In genomic region chr9:127611796-127612790, GRCh38 we compare ENCODE assay signal across 1 cellular context.
TF ChIP-seq lines count a peak whose summit lies in the region.

Gene STXBP1 (plus strand): TSS chr9:127612277. CDS start chr9:127612404, 127 bp downstream.

TF ChIP-seq in HepG2, 621 proteins besides CTCF, POLR2A, EP300 and RAD21 (continued from another document and continues in another):
- no peak for TF ChIP-seq NFAT5 (CRISPR knock-in tag; IDR thresholded peaks at IDR 0.05)
- TF ChIP-seq NFYC (CRISPR knock-in tag; IDR thresholded peaks at IDR 0.05) = 0 out of 2 replicates have a peak, but pooled peaks have one; percentile 31
- TF ChIP-seq ASH2L (IDR thresholded peaks at IDR 0.05; ENCODE audit: insufficient read length, low read depth, low read length) = peak; percentile 22
- peak; percentile 51; the same call in 1 of the 2 replicates for TF ChIP-seq YEATS4 (CRISPR knock-in tag; IDR thresholded peaks at IDR 0.05; ENCODE audit: borderline replicate concordance)
- peak; percentile 73 for TF ChIP-seq PHF8 (CRISPR knock-in tag; IDR thresholded peaks at IDR 0.05)
- TF ChIP-seq POLR2G (IDR thresholded peaks at IDR 0.05; ENCODE audit: low read depth, low read length) = peak; percentile 64
- TF ChIP-seq MTA1 (CRISPR knock-in tag; IDR thresholded peaks at IDR 0.05; ENCODE audit: borderline replicate concordance) = no peak
- 0 out of 2 replicates have a peak, but pooled peaks have one; percentile 1 for TF ChIP-seq MED1 (CRISPR knock-in tag; IDR thresholded peaks at IDR 0.05)
- TF ChIP-seq, protein P1, sequence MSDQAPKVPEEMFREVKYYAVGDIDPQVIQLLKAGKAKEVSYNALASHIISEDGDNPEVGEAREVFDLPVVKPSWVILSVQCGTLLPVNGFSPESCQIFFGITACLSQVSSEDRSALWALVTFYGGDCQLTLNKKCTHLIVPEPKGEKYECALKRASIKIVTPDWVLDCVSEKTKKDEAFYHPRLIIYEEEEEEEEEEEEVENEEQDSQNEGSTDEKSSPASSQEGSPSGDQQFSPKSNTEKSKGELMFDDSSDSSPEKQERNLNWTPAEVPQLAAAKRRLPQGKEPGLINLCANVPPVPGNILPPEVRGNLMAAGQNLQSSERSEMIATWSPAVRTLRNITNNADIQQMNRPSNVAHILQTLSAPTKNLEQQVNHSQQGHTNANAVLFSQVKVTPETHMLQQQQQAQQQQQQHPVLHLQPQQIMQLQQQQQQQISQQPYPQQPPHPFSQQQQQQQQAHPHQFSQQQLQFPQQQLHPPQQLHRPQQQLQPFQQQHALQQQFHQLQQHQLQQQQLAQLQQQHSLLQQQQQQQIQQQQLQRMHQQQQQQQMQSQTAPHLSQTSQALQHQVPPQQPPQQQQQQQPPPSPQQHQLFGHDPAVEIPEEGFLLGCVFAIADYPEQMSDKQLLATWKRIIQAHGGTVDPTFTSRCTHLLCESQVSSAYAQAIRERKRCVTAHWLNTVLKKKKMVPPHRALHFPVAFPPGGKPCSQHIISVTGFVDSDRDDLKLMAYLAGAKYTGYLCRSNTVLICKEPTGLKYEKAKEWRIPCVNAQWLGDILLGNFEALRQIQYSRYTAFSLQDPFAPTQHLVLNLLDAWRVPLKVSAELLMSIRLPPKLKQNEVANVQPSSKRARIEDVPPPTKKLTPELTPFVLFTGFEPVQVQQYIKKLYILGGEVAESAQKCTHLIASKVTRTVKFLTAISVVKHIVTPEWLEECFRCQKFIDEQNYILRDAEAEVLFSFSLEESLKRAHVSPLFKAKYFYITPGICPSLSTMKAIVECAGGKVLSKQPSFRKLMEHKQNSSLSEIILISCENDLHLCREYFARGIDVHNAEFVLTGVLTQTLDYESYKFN (CRISPR knock-in tag; conservative IDR thresholded peaks at IDR 0.05) = 0 out of 2 replicates have a peak, but pooled peaks have one; percentile 10
- TF ChIP-seq, protein P2, sequence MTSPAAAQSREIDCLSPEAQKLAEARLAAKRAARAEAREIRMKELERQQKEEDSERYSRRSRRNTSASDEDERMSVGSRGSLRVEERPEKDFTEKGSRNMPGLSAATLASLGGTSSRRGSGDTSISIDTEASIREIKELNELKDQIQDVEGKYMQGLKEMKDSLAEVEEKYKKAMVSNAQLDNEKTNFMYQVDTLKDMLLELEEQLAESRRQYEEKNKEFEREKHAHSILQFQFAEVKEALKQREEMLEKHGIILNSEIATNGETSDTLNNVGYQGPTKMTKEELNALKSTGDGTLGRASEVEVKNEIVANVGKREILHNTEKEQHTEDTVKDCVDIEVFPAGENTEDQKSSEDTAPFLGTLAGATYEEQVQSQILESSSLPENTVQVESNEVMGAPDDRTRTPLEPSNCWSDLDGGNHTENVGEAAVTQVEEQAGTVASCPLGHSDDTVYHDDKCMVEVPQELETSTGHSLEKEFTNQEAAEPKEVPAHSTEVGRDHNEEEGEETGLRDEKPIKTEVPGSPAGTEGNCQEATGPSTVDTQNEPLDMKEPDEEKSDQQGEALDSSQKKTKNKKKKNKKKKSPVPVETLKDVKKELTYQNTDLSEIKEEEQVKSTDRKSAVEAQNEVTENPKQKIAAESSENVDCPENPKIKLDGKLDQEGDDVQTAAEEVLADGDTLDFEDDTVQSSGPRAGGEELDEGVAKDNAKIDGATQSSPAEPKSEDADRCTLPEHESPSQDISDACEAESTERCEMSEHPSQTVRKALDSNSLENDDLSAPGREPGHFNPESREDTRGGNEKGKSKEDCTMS (CRISPR knock-in tag; conservative IDR thresholded peaks at IDR 0.05) = no peak
- peak; percentile 51 for TF ChIP-seq SAP130 (CRISPR knock-in tag; IDR thresholded peaks at IDR 0.05; ENCODE audit: low read depth)
- TF ChIP-seq FOSL1 (CRISPR knock-in tag; IDR thresholded peaks at IDR 0.05; ENCODE audit: borderline replicate concordance) = no peak
- no peak for TF ChIP-seq RARG (CRISPR knock-in tag; IDR thresholded peaks at IDR 0.05; ENCODE audit: low read depth)
- 0 out of 2 replicates have a peak, but pooled peaks have one; percentile 20 for TF ChIP-seq HDAC1 (CRISPR knock-in tag; IDR thresholded peaks at IDR 0.05)
- peak; percentile 37; the same call in 1 of the 2 replicates for TF ChIP-seq THAP11 (CRISPR knock-in tag; IDR thresholded peaks at IDR 0.05)
- TF ChIP-seq MIER2 (CRISPR knock-in tag; IDR thresholded peaks at IDR 0.05) = no peak
- no peak for TF ChIP-seq GATAD1 (CRISPR knock-in tag; IDR thresholded peaks at IDR 0.05)
- TF ChIP-seq, protein P3, sequence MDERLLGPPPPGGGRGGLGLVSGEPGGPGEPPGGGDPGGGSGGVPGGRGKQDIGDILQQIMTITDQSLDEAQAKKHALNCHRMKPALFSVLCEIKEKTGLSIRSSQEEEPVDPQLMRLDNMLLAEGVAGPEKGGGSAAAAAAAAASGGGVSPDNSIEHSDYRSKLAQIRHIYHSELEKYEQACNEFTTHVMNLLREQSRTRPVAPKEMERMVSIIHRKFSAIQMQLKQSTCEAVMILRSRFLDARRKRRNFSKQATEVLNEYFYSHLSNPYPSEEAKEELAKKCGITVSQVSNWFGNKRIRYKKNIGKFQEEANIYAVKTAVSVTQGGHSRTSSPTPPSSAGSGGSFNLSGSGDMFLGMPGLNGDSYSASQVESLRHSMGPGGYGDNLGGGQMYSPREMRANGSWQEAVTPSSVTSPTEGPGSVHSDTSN (CRISPR knock-in tag; IDR thresholded peaks at IDR 0.05) = no peak
- TF ChIP-seq ZNF121 (CRISPR knock-in tag; IDR thresholded peaks at IDR 0.05) = peak; percentile 24; the same call in 1 of the 2 replicates
- TF ChIP-seq HHEX (CRISPR knock-in tag; IDR thresholded peaks at IDR 0.05) = no peak
- no peak for TF ChIP-seq ZNF329 (CRISPR knock-in tag; IDR thresholded peaks at IDR 0.05; ENCODE audit: low read depth)
- TF ChIP-seq CBX1 (IDR thresholded peaks at IDR 0.05; ENCODE audit: low read depth) = no peak
- TF ChIP-seq, protein P4, sequence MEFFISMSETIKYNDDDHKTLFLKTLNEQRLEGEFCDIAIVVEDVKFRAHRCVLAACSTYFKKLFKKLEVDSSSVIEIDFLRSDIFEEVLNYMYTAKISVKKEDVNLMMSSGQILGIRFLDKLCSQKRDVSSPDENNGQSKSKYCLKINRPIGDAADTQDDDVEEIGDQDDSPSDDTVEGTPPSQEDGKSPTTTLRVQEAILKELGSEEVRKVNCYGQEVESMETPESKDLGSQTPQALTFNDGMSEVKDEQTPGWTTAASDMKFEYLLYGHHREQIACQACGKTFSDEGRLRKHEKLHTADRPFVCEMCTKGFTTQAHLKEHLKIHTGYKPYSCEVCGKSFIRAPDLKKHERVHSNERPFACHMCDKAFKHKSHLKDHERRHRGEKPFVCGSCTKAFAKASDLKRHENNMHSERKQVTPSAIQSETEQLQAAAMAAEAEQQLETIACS (CRISPR knock-in tag; IDR thresholded peaks at IDR 0.05) = peak; percentile 91
- TF ChIP-seq KDM5B (CRISPR knock-in tag; IDR thresholded peaks at IDR 0.05; ENCODE audit: borderline replicate concordance) = peak; percentile 70; the same call in 1 of the 2 replicates
- no peak for TF ChIP-seq ZUFSP (CRISPR knock-in tag; IDR thresholded peaks at IDR 0.05; ENCODE audit: borderline replicate concordance)
- TF ChIP-seq ZNF253 (CRISPR knock-in tag; IDR thresholded peaks at IDR 0.05; ENCODE audit: borderline replicate concordance) = peak; percentile 62; the same call in 1 of the 2 replicates
- TF ChIP-seq ZNF747 (CRISPR knock-in tag; IDR thresholded peaks at IDR 0.05; ENCODE audit: borderline replicate concordance) = no peak
- TF ChIP-seq, protein P5, sequence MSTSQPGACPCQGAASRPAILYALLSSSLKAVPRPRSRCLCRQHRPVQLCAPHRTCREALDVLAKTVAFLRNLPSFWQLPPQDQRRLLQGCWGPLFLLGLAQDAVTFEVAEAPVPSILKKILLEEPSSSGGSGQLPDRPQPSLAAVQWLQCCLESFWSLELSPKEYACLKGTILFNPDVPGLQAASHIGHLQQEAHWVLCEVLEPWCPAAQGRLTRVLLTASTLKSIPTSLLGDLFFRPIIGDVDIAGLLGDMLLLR (CRISPR knock-in tag; IDR thresholded peaks at IDR 0.05) = 0 out of 2 replicates have a peak, but pooled peaks have one; percentile 39
- TF ChIP-seq, protein P6, sequence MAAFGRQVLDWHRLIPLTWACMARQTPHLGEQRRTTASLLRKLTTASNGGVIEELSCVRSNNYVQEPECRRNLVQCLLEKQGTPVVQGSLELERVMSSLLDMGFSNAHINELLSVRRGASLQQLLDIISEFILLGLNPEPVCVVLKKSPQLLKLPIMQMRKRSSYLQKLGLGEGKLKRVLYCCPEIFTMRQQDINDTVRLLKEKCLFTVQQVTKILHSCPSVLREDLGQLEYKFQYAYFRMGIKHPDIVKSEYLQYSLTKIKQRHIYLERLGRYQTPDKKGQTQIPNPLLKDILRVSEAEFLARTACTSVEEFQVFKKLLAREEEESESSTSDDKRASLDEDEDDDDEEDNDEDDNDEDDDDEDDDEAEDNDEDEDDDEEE (CRISPR knock-in tag; IDR thresholded peaks at IDR 0.05) = no peak
- TF ChIP-seq YY1 (IDR thresholded peaks at IDR 0.05; ENCODE audit: insufficient read depth, insufficient replicate concordance, low read depth, low read length) = peak; percentile 29
- no peak for TF ChIP-seq MIER3 (CRISPR knock-in tag; IDR thresholded peaks at IDR 0.05; ENCODE audit: borderline replicate concordance)
- TF ChIP-seq BORCS8-MEF2B (CRISPR knock-in tag; IDR thresholded peaks at IDR 0.05) = no peak
- TF ChIP-seq, protein P7, sequence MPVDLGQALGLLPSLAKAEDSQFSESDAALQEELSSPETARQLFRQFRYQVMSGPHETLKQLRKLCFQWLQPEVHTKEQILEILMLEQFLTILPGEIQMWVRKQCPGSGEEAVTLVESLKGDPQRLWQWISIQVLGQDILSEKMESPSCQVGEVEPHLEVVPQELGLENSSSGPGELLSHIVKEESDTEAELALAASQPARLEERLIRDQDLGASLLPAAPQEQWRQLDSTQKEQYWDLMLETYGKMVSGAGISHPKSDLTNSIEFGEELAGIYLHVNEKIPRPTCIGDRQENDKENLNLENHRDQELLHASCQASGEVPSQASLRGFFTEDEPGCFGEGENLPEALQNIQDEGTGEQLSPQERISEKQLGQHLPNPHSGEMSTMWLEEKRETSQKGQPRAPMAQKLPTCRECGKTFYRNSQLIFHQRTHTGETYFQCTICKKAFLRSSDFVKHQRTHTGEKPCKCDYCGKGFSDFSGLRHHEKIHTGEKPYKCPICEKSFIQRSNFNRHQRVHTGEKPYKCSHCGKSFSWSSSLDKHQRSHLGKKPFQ (CRISPR knock-in tag; IDR thresholded peaks at IDR 0.05; ENCODE audit: insufficient replicate concordance) = no peak
- 0 out of 2 replicates have a peak, but pooled peaks have one; percentile 1 for TF ChIP-seq ZSCAN21 (CRISPR knock-in tag; IDR thresholded peaks at IDR 0.05; ENCODE audit: borderline replicate concordance)
- 0 out of 2 replicates have a peak, but pooled peaks have one; percentile 70 for TF ChIP-seq ZNF724P (CRISPR knock-in tag; IDR thresholded peaks at IDR 0.05; ENCODE audit: borderline replicate concordance)
- peak; percentile 70; the same call in 1 of the 2 replicates for TF ChIP-seq ZFY (CRISPR knock-in tag; IDR thresholded peaks at IDR 0.05)
- peak; percentile 87 for TF ChIP-seq SP4 (CRISPR knock-in tag; IDR thresholded peaks at IDR 0.05)
- TF ChIP-seq, protein P8, sequence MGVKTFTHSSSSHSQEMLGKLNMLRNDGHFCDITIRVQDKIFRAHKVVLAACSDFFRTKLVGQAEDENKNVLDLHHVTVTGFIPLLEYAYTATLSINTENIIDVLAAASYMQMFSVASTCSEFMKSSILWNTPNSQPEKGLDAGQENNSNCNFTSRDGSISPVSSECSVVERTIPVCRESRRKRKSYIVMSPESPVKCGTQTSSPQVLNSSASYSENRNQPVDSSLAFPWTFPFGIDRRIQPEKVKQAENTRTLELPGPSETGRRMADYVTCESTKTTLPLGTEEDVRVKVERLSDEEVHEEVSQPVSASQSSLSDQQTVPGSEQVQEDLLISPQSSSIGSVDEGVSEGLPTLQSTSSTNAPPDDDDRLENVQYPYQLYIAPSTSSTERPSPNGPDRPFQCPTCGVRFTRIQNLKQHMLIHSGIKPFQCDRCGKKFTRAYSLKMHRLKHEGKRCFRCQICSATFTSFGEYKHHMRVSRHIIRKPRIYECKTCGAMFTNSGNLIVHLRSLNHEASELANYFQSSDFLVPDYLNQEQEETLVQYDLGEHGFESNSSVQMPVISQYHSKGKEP (CRISPR knock-in tag; IDR thresholded peaks at IDR 0.05) = peak; percentile 63; the same call in 1 of the 2 replicates
- peak; percentile 49; the same call in 1 of the 2 replicates for TF ChIP-seq SP2 (CRISPR knock-in tag; IDR thresholded peaks at IDR 0.05)
